11 cellular contexts compared by ENCODE assay signal in the genomic region with DNA sequence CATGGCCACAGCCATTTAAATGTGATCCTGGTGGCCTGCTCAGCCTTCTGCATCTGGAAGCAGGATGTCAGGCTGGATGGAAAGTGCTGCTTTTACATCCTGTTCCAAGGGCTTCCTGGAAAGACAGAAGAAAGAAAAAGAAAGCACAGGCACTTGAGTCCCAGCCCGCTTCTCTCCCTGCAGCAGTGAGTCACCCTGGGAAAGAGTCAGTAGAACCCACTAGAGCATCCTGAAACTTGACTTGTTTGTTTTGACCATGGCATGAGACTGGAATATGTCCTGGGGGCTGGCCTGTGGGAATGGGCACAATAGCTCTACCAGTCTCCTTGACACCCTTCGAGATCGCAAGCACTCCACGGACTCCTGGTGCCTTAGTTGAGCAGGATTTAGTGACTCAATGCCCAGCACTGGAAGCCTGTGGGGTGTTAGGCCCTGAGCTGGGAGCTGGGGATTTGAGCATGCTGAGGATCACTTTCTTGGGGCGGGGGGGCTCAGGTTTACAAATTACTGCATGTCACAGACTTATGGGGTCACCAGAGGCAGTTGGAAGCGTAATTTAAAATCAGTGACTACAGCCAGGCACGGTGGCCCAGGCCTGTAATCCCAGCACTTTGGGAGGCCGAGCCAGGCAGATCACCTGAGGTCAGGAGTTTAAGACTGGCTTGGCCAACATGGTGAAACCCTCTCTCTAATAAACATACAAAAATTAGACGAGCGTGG. TPM values are rescaled to one million over a fixed set of nuclear protein-coding genes. Genes with fewer than 3 reads are reported as not detected.
DNase-seq lines count a peak whose midpoint lies in the region; ATAC-seq, FAIRE-seq and TF ChIP-seq lines count a peak whose summit lies in the region.
"Had no signal": no experiment of that assay in that cellular context is flagged by ENCODE, and none has a peak within 500 bp of the region (broad histone marks: within the 10 kb centered on the region; RNA-seq: fewer than 3 reads in every experiment).

No MANE protein-coding gene starts in this region.

- peak overlapping the region; percentile 60 for H2BK20ac ChIP-seq in IMR-90 (ENCODE audit: low read depth, low read length)

- H3K79me1 ChIP-seq in IMR-90 (ENCODE audit: low read depth in 1 of 2, low read length in 2 of 2) = no peaks in the 10 kb centered on the region

- H3K4me2 ChIP-seq in IMR-90 (ENCODE audit: low read depth, low read length) (peak overlapping the region; percentile 69), hepatocyte (no peak overlapping the region)

- no peaks in the 10 kb centered on the region for H3K9me2 ChIP-seq in hepatocyte (replicated peaks; ENCODE audit: insufficient read depth)

- WGBS in IMR-90 (ENCODE audit: extremely low coverage in 2 of 2, insufficient read length in 1 of 2), 2 experiments = 77% methylated on average over 4 of the region's 10 CpGs; no CpG with 5 or more reads in 1 of the 2 experiments
- WGBS in hepatocyte (ENCODE audit: low lambda C conversion rate, missing lambda C conversion rate) = 88% methylated on average over 10 of the region's 10 CpGs
- 84 to 87% methylated on average over 10 of the region's 10 CpGs for WGBS in testis, 2 donors

- H4K8ac ChIP-seq in IMR-90 (ENCODE audit: low read depth in 2 of 2, low read length in 2 of 2) = peak overlapping the region; percentile 1 to 80; a peak in 2 of 4 replicates

- no TSS peak for BruUV-seq in IMR-90 (replicated peaks; lab: Mats Ljungman, UMichigan)

- peak overlapping the region; percentile 63 for H2BK5ac ChIP-seq in IMR-90 (ENCODE audit: low read depth, low read length, poor library complexity, severe bottlenecking)

- intact Hi-C loops in IMR-90 (cut with micrococcal nuclease) (no loop called here), testis (cut with DNase I; ENCODE audit: low total_unique reads) (no loop called here)

- H3K4me3 ChIP-seq in IMR-90 (ENCODE audit: insufficient read depth, low read depth, low read length) (no peak overlapping the region), bronchial epithelial cell (ENCODE audit: low read depth, low read length) (no peak overlapping the region), hepatocyte (no peak overlapping the region), testis (no peak overlapping the region)
- H3K4me3 ChIP-seq: esophagus squamous epithelium had no signal

- peak overlapping the region; percentile 73 for H2AK9ac ChIP-seq in IMR-90 (replicated peaks; ENCODE audit: low read depth, low read length, poor library complexity)

- in situ Hi-C loops in IMR-90 (cut with MboI; ENCODE audit: low sequenced_read_pairs) = no loop called here

- no peak for FAIRE-seq in bronchial epithelial cell (lab: Jason Lieb, UNC)

- H2AK5ac ChIP-seq in IMR-90 (ENCODE audit: low read depth, low read length) = peak overlapping the region; percentile 77; the same call in 1 of the 2 replicates

- H2BK120ac ChIP-seq in IMR-90 (ENCODE audit: low read depth, low read length) = peak overlapping the region; percentile 85

- TF ChIP-seq POLR2A in IMR-90 (IDR thresholded peaks at IDR 0.05; ENCODE audit: low read depth, low read length) (no peak), testis (IDR thresholded peaks at IDR 0.05) (no peak)

- H4K5ac ChIP-seq in IMR-90 (ENCODE audit: low read depth, low read length) = peak overlapping the region; percentile 91

- H3K36me3 ChIP-seq in IMR-90 (ENCODE audit: control insufficient read depth, insufficient read depth, low read length) = no peaks in the 10 kb centered on the region
- H3K36me3 ChIP-seq in bronchial epithelial cell (ENCODE audit: control insufficient read depth, insufficient read depth, low read length) = no peaks in the 10 kb centered on the region
- no peaks in the 10 kb centered on the region for H3K36me3 ChIP-seq in hepatocyte (replicated peaks; ENCODE audit: insufficient read depth, low read depth)
- H3K36me3 ChIP-seq in testis (ENCODE audit: low read depth, missing control alignments) = no peaks in the 10 kb centered on the region
- H3K36me3 ChIP-seq: esophagus squamous epithelium had no signal

- CTCF ChIA-PET in IMR-90 (lab: Yijun Ruan, JAX) = interaction anchor here (0.6 kb wide), 1 partner anchor 1213 kb away, joined by 3 read pairs; no protein-coding TSS in a partner anchor

- no peaks in the 10 kb centered on the region for H4K20me1 ChIP-seq in IMR-90 (ENCODE audit: insufficient read depth, low read length)
- no peaks in the 10 kb centered on the region for H4K20me1 ChIP-seq in hepatocyte (ENCODE audit: insufficient read depth, poor library complexity, severe bottlenecking)

- H2BK15ac ChIP-seq in IMR-90 (ENCODE audit: low read depth, low read length) = peak overlapping the region; percentile 31; the same call in 1 of the 3 replicates

- H2AFZ ChIP-seq in IMR-90 (replicated peaks; ENCODE audit: low read length, poor library complexity) (peak overlapping the region; percentile 78), hepatocyte (no peak overlapping the region)

- POLR2A ChIA-PET in IMR-90 (lab: Charles Lee; ENCODE audit: unreplicated experiment) = no interaction called here

- peaks cover 12% of the 10 kb centered on the region for H3K4me1 ChIP-seq in IMR-90 (ENCODE audit: control insufficient read depth, insufficient read depth, low read length)
- peaks cover 22% of the 10 kb centered on the region for H3K4me1 ChIP-seq in hepatocyte (ENCODE audit: insufficient read depth)
- H3K4me1 ChIP-seq in testis = peaks cover 13% of the 10 kb centered on the region

- H3K23ac ChIP-seq in IMR-90 (ENCODE audit: low read depth, low read length) = peak overlapping the region; percentile 57; the same call in 1 of the 2 replicates

- H4K91ac ChIP-seq in IMR-90 (ENCODE audit: insufficient read depth, low read depth, low read length) = peak overlapping the region; percentile 52

- TF ChIP-seq RAD21 in IMR-90 (IDR thresholded peaks at IDR 0.05; ENCODE audit: low read length) = no peak

- peak overlapping the region; percentile 59 for H3K14ac ChIP-seq in IMR-90 (replicated peaks; ENCODE audit: low read depth, low read length)

- peak overlapping the region; percentile 8; the same call in 1 of the 2 replicates for H3K9ac ChIP-seq in IMR-90 (ENCODE audit: low read depth, low read length)

- peak overlapping the region; percentile 20; the same call in 1 of the 2 replicates for H3K56ac ChIP-seq in IMR-90 (ENCODE audit: extremely low read depth, insufficient read depth, low read length)

- peak overlapping the region; percentile 77 for H3K4ac ChIP-seq in IMR-90 (ENCODE audit: low read depth, low read length)

- TF ChIP-seq CTCF in IMR-90 (conservative IDR thresholded peaks at IDR 0.05; ENCODE audit: low read depth, low read length) (no peak), bronchial epithelial cell (IDR thresholded peaks at IDR 0.05; ENCODE audit: insufficient read depth, low read length, severe bottlenecking) (no peak), hepatocyte (IDR thresholded peaks at IDR 0.05; ENCODE audit: poor library complexity) (no peak), testis (IDR thresholded peaks at IDR 0.05) (no peak)

- no peaks in the 10 kb centered on the region for H3K9me3 ChIP-seq in IMR-90 (ENCODE audit: control insufficient read depth, insufficient read depth, low read length)
- H3K9me3 ChIP-seq in hepatocyte (ENCODE audit: low read depth) = no peaks in the 10 kb centered on the region
- H3K9me3 ChIP-seq in testis = no peaks in the 10 kb centered on the region
- H3K9me3 ChIP-seq: esophagus squamous epithelium had no signal

- peak overlapping the region; percentile 58 for H3K27ac ChIP-seq in IMR-90 (ENCODE audit: insufficient read depth, low read length)
- H3K27ac ChIP-seq in hepatocyte = peak overlapping the region; percentile 59
- H3K27ac ChIP-seq in testis = no peak overlapping the region

- dilution Hi-C loops in IMR-90 (cut with HindIII; ENCODE audit: low sequenced_read_pairs, unreplicated experiment) = no loop called here

- H3K79me2 ChIP-seq in hepatocyte = no peaks in the 10 kb centered on the region

- DNase-seq in IMR-90 = peak; percentile 78
- peak; percentile 51 for DNase-seq in bronchial epithelial cell (ENCODE audit: low read depth)
- DNase-seq in hepatocyte (ENCODE audit: low spot score) = no peak
- peak; percentile 34 for DNase-seq in testis
- DNase-seq in COR-L47 (lab: John Stamatoyannopoulos, UW) = no peak
- DNase-seq in activated CD4-positive, alpha-beta T cell treated with anti-CD3 and anti-CD28 coated beads, Interleukin-2, amount 50 U/mL, for 4 hours = no peak
- DNase-seq: activated CD4-positive, alpha-beta memory T cell treated with anti-CD3 and anti-CD28 coated beads, Interleukin-2, amount 10 ng/mL, durations not matched to agents 7 days and 5 days; DND-41; esophagus squamous epithelium; GOT3 had no signal

- peak; percentile 53 for ATAC-seq in IMR-90 (ENCODE audit: low read depth)
- ATAC-seq in GM18861 (IDR thresholded peaks at IDR 0.05; ENCODE audit: unreplicated experiment) = no peak

- peaks cover 6% of the 10 kb centered on the region for H3K27me3 ChIP-seq in IMR-90 (ENCODE audit: control insufficient read depth, insufficient read depth, low read length)
- H3K27me3 ChIP-seq in bronchial epithelial cell (ENCODE audit: control insufficient read depth, insufficient read depth, low read length) = no peaks in the 10 kb centered on the region
- no peaks in the 10 kb centered on the region for H3K27me3 ChIP-seq in hepatocyte
- no peaks in the 10 kb centered on the region for H3K27me3 ChIP-seq in testis

- peaks cover 10% of the 10 kb centered on the region for H3K9me1 ChIP-seq in IMR-90 (ENCODE audit: insufficient read depth, low read length)

- H3K18ac ChIP-seq in IMR-90 (ENCODE audit: low read depth, low read length) = peak overlapping the region; percentile 79

TF ChIP-seq in IMR-90, 13 proteins besides CTCF, POLR2A, EP300 and RAD21:
- TF ChIP-seq FOS (IDR thresholded peaks at IDR 0.05; ENCODE audit: low read depth, low read length) = 0 out of 2 replicates have a peak, but pooled peaks have one; percentile 16
- TF ChIP-seq CHD1 (IDR thresholded peaks at IDR 0.05; ENCODE audit: low read depth, low read length) = no peak

RNA-seq across cellular contexts. Expression of gene GNA13, which starts 22.1 kb away (rescaled TPM):
- total RNA-seq in IMR-90 (2012; rRNA removed) = 37.6 and 57.2 TPM in 2 replicates
- 11.3 and 13.8 TPM in 2 replicates for polyA plus RNA-seq in IMR-90 (2012; rRNA removed)
- 3.5 and 3.9 TPM in 2 replicates for polyA plus RNA-seq in IMR-90 (2012; cell fraction: cytosol; rRNA removed)
- polyA plus RNA-seq in IMR-90 (2012; cell fraction: nucleus; rRNA removed; ENCODE audit: low replicate concordance) = 2.6 and 9.4 TPM in 2 replicates
- 37.5 and 51.6 TPM in 2 replicates for total RNA-seq in bronchial epithelial cell
- total RNA-seq in hepatocyte = 67.6 and 69.5 TPM in 2 replicates
- polyA plus RNA-seq in hepatocyte = 13.1 and 17.8 TPM in 2 replicates
- 10 to 100 TPM; 57.6 to 71.4 TPM for total RNA-seq in testis
- 29.5 TPM for polyA plus RNA-seq in testis (ENCODE audit: insufficient read depth, low read depth, low replicate concordance)

RNA-seq across cellular contexts. Expression of gene RGS9, which starts 58.6 kb away (rescaled TPM):
- 0.90 and 1.4 TPM in 2 replicates for total RNA-seq in IMR-90 (2012; rRNA removed)
- polyA plus RNA-seq in IMR-90 (2012; rRNA removed) = 0.77 and 1.1 TPM in 2 replicates
- polyA plus RNA-seq in IMR-90 (2012; cell fraction: cytosol; rRNA removed) = 0.41 and 0.58 TPM in 2 replicates
- polyA plus RNA-seq in IMR-90 (2012; cell fraction: nucleus; rRNA removed; ENCODE audit: low replicate concordance) = 0.60 and 1.3 TPM in 2 replicates
- total RNA-seq in bronchial epithelial cell = 0.90 and 1.1 TPM in 2 replicates
- 2.9 and 3.1 TPM in 2 replicates for total RNA-seq in hepatocyte
- polyA plus RNA-seq in hepatocyte = 3.3 and 6.0 TPM in 2 replicates
- total RNA-seq in testis = 1 to 10 TPM; 5.7 to 7.9 TPM
- polyA plus RNA-seq in testis (ENCODE audit: insufficient read depth, low read depth, low replicate concordance) = 4.6 TPM

Comparison
In these comparisons a context has a peak if more than half of its experiments do, and no peak if none do; other contexts are left out.
1. DNase-seq: peak in IMR-90 (single experiment), bronchial epithelial cell (single experiment) and testis (single experiment); none in hepatocyte (single experiment), COR-L47 (single experiment) and activated CD4-positive, alpha-beta T cell treated with anti-CD3 and anti-CD28 coated beads, Interleukin-2, amount 50 U/mL, for 4 hours (0 of 2).
2. H3K27ac ChIP-seq: peak in IMR-90 (single experiment) and hepatocyte (single experiment); none in testis (0 of 2).